ENCODE assay signal across 17 cellular contexts in genomic region chr1:100799954-100800612, GRCh38.
A peak's percentile ranks its signal among the peaks of the same experiment; 100 is the strongest.
DNase-seq lines count a peak whose midpoint lies in the region; ATAC-seq and TF ChIP-seq lines count a peak whose summit lies in the region.
"Had no signal": no experiment of that assay in that cellular context is flagged by ENCODE, and none has a peak within 500 bp of the region (broad histone marks: within the 10 kb centered on the region; RNA-seq: fewer than 3 reads in every experiment).

No MANE protein-coding gene starts in this region.

- H3K27ac ChIP-seq in substantia nigra (ENCODE audit: low read depth, low read length, poor library complexity, severe bottlenecking) (peak overlapping the region; percentile 54), colonic mucosa (no peak overlapping the region)

- intact Hi-C loops in cardiac septum (cut with DNase I): no loop called here
- intact Hi-C loops in colonic mucosa (cut with DNase I): no loop called here

- H3K9ac ChIP-seq in colonic mucosa (ENCODE audit: low read depth in 2 of 2, low read length in 2 of 2): no peak overlapping the region

- TF ChIP-seq CTCF in colonic mucosa (IDR thresholded peaks at IDR 0.05): no peak

- no peak overlapping the region for H3K4me3 ChIP-seq in colonic mucosa

- H3K9me3 ChIP-seq in colonic mucosa: no peaks in the 10 kb centered on the region

- peak; percentile 69 for ATAC-seq in left lobe of liver
- ATAC-seq: naive thymus-derived CD8-positive, alpha-beta T cell had no signal

- H3K4me1 ChIP-seq in colonic mucosa: no peaks in the 10 kb centered on the region

- DNase-seq in RPMI7951 (ENCODE audit: low read depth): peak; percentile 2
- peak; percentile 52 for DNase-seq in dedifferentiated amniotic fluid mesenchymal stem cell (ENCODE audit: extremely low spot score)
- no peak for DNase-seq in left lobe of liver (ENCODE audit: low spot score)
- DNase-seq in substantia nigra (lab: John Stamatoyannopoulos, UW): no peak
- DNase-seq in activated naive CD4-positive, alpha-beta T cell (lab: John Stamatoyannopoulos, UW): no peak
- no peak for DNase-seq in cardiac septum (ENCODE audit: low spot score)
- no peak for DNase-seq in SHP77 (lab: John Stamatoyannopoulos, UW)
- no peak for DNase-seq in colonic mucosa
- DNase-seq: activated CD4-positive, CD25-positive, alpha-beta regulatory T cell treated with anti-CD3 and anti-CD28 coated beads, Interleukin-2, amount 50 U/mL, for 72 hours; Calu3; GF-D8; immature natural killer cell; naive thymus-derived CD8-positive, alpha-beta T cell; NCI-H1092 treated with DMSO at 0.1 percent for 48 hours; OCI-M1; stimulated activated CD4-positive, alpha-beta T cell treated with anti-CD3 and anti-CD28 coated beads, Interleukin-12 subunit alpha, Interleukin-12 subunit beta, amount 100 ng/mL, for 4 hours; T-helper 9 cell had no signal

- no peaks in the 10 kb centered on the region for H3K36me3 ChIP-seq in colonic mucosa

- no peaks in the 10 kb centered on the region for H3K27me3 ChIP-seq in colonic mucosa

Comparison
In these comparisons a context has a peak if more than half of its experiments do, and no peak if none do; other contexts are left out.
1. DNase-seq: peak in RPMI7951 (single experiment) and dedifferentiated amniotic fluid mesenchymal stem cell (single experiment); none in left lobe of liver (single experiment), substantia nigra (0 of 49), activated naive CD4-positive, alpha-beta T cell (0 of 4), cardiac septum (single experiment), SHP77 (0 of 2) and colonic mucosa (single experiment).